In the genomic region with DNA sequence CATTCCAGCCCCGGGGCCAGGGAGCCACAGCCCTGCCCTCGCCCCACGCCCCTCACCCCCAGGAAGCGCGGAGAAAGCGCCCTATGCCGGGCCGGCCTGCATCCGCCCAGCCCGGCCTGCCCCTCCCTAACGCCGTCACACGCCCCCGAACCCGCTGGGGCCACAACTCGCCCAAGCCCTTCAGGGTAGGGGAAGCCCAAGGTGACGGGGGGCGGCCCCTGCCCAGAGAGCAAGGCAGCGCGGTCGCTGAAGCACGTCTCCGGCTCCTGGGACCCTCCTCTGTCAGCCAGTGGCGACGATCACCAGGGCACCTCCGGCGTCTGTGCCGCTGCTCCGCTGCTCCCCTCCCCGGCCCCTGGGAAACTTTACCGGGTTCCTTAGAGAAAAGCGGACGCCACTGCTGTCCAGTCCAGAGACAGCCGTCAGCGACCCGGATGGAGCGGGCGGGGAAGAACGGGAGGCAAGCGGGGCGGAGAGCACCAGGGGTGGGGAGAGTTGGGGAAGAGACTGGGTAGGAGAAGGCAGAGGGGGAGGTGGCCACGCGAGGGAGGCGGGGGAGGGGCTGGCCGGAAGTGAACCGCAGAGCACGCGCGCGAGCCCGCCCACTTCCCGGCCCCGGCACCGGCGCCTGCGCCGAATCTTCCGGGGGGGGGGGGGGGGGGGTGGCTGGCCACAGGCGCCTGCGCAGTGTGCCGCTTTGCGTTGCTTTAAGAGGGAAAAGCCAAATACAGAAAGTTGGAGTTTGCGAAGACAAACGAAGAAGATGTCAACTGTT, we compare ENCODE assay signal across 1 cellular context.
TF ChIP-seq lines count a peak whose summit lies in the region.

A gene with protein sequence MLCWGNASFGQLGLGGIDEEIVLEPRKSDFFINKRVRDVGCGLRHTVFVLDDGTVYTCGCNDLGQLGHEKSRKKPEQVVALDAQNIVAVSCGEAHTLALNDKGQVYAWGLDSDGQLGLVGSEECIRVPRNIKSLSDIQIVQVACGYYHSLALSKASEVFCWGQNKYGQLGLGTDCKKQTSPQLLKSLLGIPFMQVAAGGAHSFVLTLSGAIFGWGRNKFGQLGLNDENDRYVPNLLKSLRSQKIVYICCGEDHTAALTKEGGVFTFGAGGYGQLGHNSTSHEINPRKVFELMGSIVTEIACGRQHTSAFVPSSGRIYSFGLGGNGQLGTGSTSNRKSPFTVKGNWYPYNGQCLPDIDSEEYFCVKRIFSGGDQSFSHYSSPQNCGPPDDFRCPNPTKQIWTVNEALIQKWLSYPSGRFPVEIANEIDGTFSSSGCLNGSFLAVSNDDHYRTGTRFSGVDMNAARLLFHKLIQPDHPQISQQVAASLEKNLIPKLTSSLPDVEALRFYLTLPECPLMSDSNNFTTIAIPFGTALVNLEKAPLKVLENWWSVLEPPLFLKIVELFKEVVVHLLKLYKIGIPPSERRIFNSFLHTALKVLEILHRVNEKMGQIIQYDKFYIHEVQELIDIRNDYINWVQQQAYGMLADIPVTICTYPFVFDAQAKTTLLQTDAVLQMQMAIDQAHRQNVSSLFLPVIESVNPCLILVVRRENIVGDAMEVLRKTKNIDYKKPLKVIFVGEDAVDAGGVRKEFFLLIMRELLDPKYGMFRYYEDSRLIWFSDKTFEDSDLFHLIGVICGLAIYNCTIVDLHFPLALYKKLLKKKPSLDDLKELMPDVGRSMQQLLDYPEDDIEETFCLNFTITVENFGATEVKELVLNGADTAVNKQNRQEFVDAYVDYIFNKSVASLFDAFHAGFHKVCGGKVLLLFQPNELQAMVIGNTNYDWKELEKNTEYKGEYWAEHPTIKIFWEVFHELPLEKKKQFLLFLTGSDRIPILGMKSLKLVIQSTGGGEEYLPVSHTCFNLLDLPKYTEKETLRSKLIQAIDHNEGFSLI (minus strand): TSS at position 509 of the 775 bp plus-strand sequence. CDS start 2,175 bp downstream, outside the sequence.

TF ChIP-seq in GM12878, 131 proteins besides CTCF, POLR2A, EP300 and RAD21 (continued from another document and continues in another):
- TF ChIP-seq BACH1 (IDR thresholded peaks at IDR 0.05; ENCODE audit: borderline replicate concordance), result 0 out of 2 replicates have a peak, but pooled peaks have one; percentile 79
- TF ChIP-seq MEF2A (IDR thresholded peaks at IDR 0.05; ENCODE audit: insufficient read depth, low read depth, low read length), result no peak
- TF ChIP-seq NFXL1 (IDR thresholded peaks at IDR 0.05; ENCODE audit: borderline replicate concordance), result no peak
- peak; percentile 85 for TF ChIP-seq IKZF1 (conservative IDR thresholded peaks at IDR 0.05)
- TF ChIP-seq, protein P1, sequence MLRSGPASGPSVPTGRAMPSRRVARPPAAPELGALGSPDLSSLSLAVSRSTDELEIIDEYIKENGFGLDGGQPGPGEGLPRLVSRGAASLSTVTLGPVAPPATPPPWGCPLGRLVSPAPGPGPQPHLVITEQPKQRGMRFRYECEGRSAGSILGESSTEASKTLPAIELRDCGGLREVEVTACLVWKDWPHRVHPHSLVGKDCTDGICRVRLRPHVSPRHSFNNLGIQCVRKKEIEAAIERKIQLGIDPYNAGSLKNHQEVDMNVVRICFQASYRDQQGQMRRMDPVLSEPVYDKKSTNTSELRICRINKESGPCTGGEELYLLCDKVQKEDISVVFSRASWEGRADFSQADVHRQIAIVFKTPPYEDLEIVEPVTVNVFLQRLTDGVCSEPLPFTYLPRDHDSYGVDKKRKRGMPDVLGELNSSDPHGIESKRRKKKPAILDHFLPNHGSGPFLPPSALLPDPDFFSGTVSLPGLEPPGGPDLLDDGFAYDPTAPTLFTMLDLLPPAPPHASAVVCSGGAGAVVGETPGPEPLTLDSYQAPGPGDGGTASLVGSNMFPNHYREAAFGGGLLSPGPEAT (IDR thresholded peaks at IDR 0.05; ENCODE audit: low read depth), result peak; percentile 78; the same call in 1 of the 2 replicates
- no peak for TF ChIP-seq ZNF622 (IDR thresholded peaks at IDR 0.05)
- TF ChIP-seq PML (IDR thresholded peaks at IDR 0.05; ENCODE audit: low read length), result peak; percentile 88
- TF ChIP-seq NFIC (IDR thresholded peaks at IDR 0.05; ENCODE audit: low read depth, low read length), result peak; percentile 21; the same call in 1 of the 2 replicates
- TF ChIP-seq CREM (IDR thresholded peaks at IDR 0.05; ENCODE audit: low read depth), result peak; percentile 73; the same call in 1 of the 2 replicates
- no peak for TF ChIP-seq PAX8 (IDR thresholded peaks at IDR 0.05)
- TF ChIP-seq MXI1 (IDR thresholded peaks at IDR 0.05; ENCODE audit: low read depth, low read length), result peak; percentile 70
- TF ChIP-seq BRCA1 (IDR thresholded peaks at IDR 0.05; ENCODE audit: low read depth, low read length), result no peak
- no peak for TF ChIP-seq TCF7 (IDR thresholded peaks at IDR 0.05; ENCODE audit: borderline replicate concordance)
- TF ChIP-seq, protein P2, sequence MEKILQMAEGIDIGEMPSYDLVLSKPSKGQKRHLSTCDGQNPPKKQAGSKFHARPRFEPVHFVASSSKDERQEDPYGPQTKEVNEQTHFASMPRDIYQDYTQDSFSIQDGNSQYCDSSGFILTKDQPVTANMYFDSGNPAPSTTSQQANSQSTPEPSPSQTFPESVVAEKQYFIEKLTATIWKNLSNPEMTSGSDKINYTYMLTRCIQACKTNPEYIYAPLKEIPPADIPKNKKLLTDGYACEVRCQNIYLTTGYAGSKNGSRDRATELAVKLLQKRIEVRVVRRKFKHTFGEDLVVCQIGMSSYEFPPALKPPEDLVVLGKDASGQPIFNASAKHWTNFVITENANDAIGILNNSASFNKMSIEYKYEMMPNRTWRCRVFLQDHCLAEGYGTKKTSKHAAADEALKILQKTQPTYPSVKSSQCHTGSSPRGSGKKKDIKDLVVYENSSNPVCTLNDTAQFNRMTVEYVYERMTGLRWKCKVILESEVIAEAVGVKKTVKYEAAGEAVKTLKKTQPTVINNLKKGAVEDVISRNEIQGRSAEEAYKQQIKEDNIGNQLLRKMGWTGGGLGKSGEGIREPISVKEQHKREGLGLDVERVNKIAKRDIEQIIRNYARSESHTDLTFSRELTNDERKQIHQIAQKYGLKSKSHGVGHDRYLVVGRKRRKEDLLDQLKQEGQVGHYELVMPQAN (conservative IDR thresholded peaks at IDR 0.05), result 0 out of 2 replicates have a peak, but pooled peaks have one; percentile 76
- TF ChIP-seq RCOR1 (conservative IDR thresholded peaks at IDR 0.05; ENCODE audit: low read depth, low read length), result no peak
- TF ChIP-seq BCL11A (IDR thresholded peaks at IDR 0.05; ENCODE audit: low read depth, low read length), result no peak
- TF ChIP-seq EZH2 (IDR thresholded peaks at IDR 0.05; ENCODE audit: borderline replicate concordance, control insufficient read depth, low read depth, low read length), result no peak
- TF ChIP-seq, protein P3, sequence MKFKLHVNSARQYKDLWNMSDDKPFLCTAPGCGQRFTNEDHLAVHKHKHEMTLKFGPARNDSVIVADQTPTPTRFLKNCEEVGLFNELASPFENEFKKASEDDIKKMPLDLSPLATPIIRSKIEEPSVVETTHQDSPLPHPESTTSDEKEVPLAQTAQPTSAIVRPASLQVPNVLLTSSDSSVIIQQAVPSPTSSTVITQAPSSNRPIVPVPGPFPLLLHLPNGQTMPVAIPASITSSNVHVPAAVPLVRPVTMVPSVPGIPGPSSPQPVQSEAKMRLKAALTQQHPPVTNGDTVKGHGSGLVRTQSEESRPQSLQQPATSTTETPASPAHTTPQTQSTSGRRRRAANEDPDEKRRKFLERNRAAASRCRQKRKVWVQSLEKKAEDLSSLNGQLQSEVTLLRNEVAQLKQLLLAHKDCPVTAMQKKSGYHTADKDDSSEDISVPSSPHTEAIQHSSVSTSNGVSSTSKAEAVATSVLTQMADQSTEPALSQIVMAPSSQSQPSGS (IDR thresholded peaks at IDR 0.05; ENCODE audit: low read length), result no peak; the same call in 1 of the 2 replicates
- TF ChIP-seq FOXM1 (IDR thresholded peaks at IDR 0.05; ENCODE audit: low read depth, low read length), result no peak
- TF ChIP-seq MTA3 (IDR thresholded peaks at IDR 0.05; ENCODE audit: borderline replicate concordance, low read length), result no peak
- no peak for TF ChIP-seq ZBED1 (IDR thresholded peaks at IDR 0.05; ENCODE audit: borderline replicate concordance)
- TF ChIP-seq, protein P4, sequence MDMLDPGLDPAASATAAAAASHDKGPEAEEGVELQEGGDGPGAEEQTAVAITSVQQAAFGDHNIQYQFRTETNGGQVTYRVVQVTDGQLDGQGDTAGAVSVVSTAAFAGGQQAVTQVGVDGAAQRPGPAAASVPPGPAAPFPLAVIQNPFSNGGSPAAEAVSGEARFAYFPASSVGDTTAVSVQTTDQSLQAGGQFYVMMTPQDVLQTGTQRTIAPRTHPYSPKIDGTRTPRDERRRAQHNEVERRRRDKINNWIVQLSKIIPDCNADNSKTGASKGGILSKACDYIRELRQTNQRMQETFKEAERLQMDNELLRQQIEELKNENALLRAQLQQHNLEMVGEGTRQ (IDR thresholded peaks at IDR 0.05; ENCODE audit: borderline replicate concordance, low read depth, low read length), result no peak
- TF ChIP-seq, protein P5, sequence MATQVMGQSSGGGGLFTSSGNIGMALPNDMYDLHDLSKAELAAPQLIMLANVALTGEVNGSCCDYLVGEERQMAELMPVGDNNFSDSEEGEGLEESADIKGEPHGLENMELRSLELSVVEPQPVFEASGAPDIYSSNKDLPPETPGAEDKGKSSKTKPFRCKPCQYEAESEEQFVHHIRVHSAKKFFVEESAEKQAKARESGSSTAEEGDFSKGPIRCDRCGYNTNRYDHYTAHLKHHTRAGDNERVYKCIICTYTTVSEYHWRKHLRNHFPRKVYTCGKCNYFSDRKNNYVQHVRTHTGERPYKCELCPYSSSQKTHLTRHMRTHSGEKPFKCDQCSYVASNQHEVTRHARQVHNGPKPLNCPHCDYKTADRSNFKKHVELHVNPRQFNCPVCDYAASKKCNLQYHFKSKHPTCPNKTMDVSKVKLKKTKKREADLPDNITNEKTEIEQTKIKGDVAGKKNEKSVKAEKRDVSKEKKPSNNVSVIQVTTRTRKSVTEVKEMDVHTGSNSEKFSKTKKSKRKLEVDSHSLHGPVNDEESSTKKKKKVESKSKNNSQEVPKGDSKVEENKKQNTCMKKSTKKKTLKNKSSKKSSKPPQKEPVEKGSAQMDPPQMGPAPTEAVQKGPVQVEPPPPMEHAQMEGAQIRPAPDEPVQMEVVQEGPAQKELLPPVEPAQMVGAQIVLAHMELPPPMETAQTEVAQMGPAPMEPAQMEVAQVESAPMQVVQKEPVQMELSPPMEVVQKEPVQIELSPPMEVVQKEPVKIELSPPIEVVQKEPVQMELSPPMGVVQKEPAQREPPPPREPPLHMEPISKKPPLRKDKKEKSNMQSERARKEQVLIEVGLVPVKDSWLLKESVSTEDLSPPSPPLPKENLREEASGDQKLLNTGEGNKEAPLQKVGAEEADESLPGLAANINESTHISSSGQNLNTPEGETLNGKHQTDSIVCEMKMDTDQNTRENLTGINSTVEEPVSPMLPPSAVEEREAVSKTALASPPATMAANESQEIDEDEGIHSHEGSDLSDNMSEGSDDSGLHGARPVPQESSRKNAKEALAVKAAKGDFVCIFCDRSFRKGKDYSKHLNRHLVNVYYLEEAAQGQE (IDR thresholded peaks at IDR 0.05; ENCODE audit: low read depth, low read length), result no peak
- TF ChIP-seq TCF12 (IDR thresholded peaks at IDR 0.05; ENCODE audit: low read depth, low read length), result 0 out of 2 replicates have a peak, but pooled peaks have one; percentile 29
- no peak for TF ChIP-seq HDAC2 (IDR thresholded peaks at IDR 0.05)
- TF ChIP-seq IKZF2 (IDR thresholded peaks at IDR 0.05), result peak; percentile 54 to 78; a peak in 2 of 4 replicates
- peak; percentile 9; the same call in 1 of the 2 replicates for TF ChIP-seq HCFC1 (IDR thresholded peaks at IDR 0.05; ENCODE audit: low read length)
- no peak for TF ChIP-seq SPI1 (IDR thresholded peaks at IDR 0.05; ENCODE audit: borderline replicate concordance, insufficient read depth, low read depth, low read length)
- peak in 1 of 2 experiments; percentile 13; a peak in 1 of 4 replicates for TF ChIP-seq ETV6 (conservative IDR thresholded peaks at IDR 0.05 in 1 of 2, IDR thresholded peaks at IDR 0.05 in 1 of 2; ENCODE audit: borderline replicate concordance in 1 of 2, low read depth in 1 of 2)
- TF ChIP-seq FOXK2 (IDR thresholded peaks at IDR 0.05), result no peak
- TF ChIP-seq, protein P6, sequence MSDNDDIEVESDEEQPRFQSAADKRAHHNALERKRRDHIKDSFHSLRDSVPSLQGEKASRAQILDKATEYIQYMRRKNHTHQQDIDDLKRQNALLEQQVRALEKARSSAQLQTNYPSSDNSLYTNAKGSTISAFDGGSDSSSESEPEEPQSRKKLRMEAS (IDR thresholded peaks at IDR 0.05; ENCODE audit: low read depth, low read length), result peak; percentile 44
- TF ChIP-seq, protein P7, sequence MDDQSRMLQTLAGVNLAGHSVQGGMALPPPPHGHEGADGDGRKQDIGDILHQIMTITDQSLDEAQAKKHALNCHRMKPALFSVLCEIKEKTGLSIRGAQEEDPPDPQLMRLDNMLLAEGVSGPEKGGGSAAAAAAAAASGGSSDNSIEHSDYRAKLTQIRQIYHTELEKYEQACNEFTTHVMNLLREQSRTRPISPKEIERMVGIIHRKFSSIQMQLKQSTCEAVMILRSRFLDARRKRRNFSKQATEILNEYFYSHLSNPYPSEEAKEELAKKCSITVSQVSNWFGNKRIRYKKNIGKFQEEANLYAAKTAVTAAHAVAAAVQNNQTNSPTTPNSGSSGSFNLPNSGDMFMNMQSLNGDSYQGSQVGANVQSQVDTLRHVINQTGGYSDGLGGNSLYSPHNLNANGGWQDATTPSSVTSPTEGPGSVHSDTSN (IDR thresholded peaks at IDR 0.05; ENCODE audit: insufficient replicate concordance, low read depth, low read length), result no peak
- 0 out of 2 replicates have a peak, but pooled peaks have one; percentile 18 for TF ChIP-seq TCF3 (IDR thresholded peaks at IDR 0.05; ENCODE audit: borderline replicate concordance, insufficient read depth, low read depth, low read length)
- TF ChIP-seq, protein P8, sequence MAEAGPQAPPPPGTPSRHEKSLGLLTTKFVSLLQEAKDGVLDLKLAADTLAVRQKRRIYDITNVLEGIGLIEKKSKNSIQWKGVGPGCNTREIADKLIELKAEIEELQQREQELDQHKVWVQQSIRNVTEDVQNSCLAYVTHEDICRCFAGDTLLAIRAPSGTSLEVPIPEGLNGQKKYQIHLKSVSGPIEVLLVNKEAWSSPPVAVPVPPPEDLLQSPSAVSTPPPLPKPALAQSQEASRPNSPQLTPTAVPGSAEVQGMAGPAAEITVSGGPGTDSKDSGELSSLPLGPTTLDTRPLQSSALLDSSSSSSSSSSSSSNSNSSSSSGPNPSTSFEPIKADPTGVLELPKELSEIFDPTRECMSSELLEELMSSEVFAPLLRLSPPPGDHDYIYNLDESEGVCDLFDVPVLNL (IDR thresholded peaks at IDR 0.05; ENCODE audit: low read depth, low read length), result no peak
- TF ChIP-seq CHD2 (IDR thresholded peaks at IDR 0.05; ENCODE audit: borderline replicate concordance, low read depth, low read length), result peak; percentile 50; the same call in 1 of the 2 replicates
- peak; percentile 26; the same call in 1 of the 2 replicates for TF ChIP-seq RUNX3 (IDR thresholded peaks at IDR 0.05; ENCODE audit: low read length)
- no peak for TF ChIP-seq SREBF2 (IDR thresholded peaks at IDR 0.05; ENCODE audit: low read length)
- no peak for TF ChIP-seq ESRRA (IDR thresholded peaks at IDR 0.05; ENCODE audit: low read length)
- TF ChIP-seq BHLHE40 (IDR thresholded peaks at IDR 0.05; ENCODE audit: borderline replicate concordance in 1 of 2, low read depth in 2 of 2, low read length in 1 of 2), result peak; percentile 83 to 88
- TF ChIP-seq SREBF1 (IDR thresholded peaks at IDR 0.05; ENCODE audit: low read length), result no peak
- no peak for TF ChIP-seq MTA2 (IDR thresholded peaks at IDR 0.05; ENCODE audit: low read depth)
- TF ChIP-seq RB1 (IDR thresholded peaks at IDR 0.05; ENCODE audit: borderline replicate concordance), result 0 out of 2 replicates have a peak, but pooled peaks have one; percentile 55
- TF ChIP-seq LARP7 (IDR thresholded peaks at IDR 0.05), result peak; percentile 89
- TF ChIP-seq SIN3A (IDR thresholded peaks at IDR 0.05; ENCODE audit: low read depth, low read length), result peak; percentile 76; the same call in 1 of the 2 replicates
- TF ChIP-seq KDM1A (IDR thresholded peaks at IDR 0.05; ENCODE audit: borderline replicate concordance), result no peak
- TF ChIP-seq SMAD5 (IDR thresholded peaks at IDR 0.05; ENCODE audit: low read depth), result peak; percentile 90
- TF ChIP-seq CHD4 (IDR thresholded peaks at IDR 0.05), result no peak
